Comparison of ENCODE assay signal across 28 cellular contexts in genomic region chr12:59632408-59632807, GRCh38. TPM values are rescaled to one million over a fixed set of nuclear protein-coding genes. Genes with fewer than 3 reads are reported as not detected.
DNase-seq lines count a peak whose midpoint lies in the region; ATAC-seq and TF ChIP-seq lines count a peak whose summit lies in the region.
"Had no signal": no experiment of that assay in that cellular context is flagged by ENCODE, and none has a peak within 500 bp of the region (broad histone marks: within the 10 kb centered on the region; RNA-seq: fewer than 3 reads in every experiment).

No MANE protein-coding gene starts in this region.

- CTCF ChIA-PET in activated naive CD4-positive, alpha-beta T cell treated with anti-CD3 and anti-CD28 coated beads, Interleukin-2, amount 10 ng/mL, durations not matched to agents 7 days and 5 days (lab: Charles Lee): no interaction called here

- ATAC-seq in HG03442 (IDR thresholded peaks at IDR 0.05; ENCODE audit: unreplicated experiment): no peak
- ATAC-seq: activated T-cell treated with anti-CD3 and anti-CD28 coated beads, Interleukin-2, amount 50 U/mL, for 72 hours; body of pancreas; GM12878 had no signal

- no peaks in the 10 kb centered on the region for H3K36me3 ChIP-seq in left ventricle myocardium inferior
- no peaks in the 10 kb centered on the region for H3K36me3 ChIP-seq in tibial artery
- H3K36me3 ChIP-seq: neutrophil had no signal

- H3K27me3 ChIP-seq in left ventricle myocardium inferior (ENCODE audit: low read depth): no peaks in the 10 kb centered on the region
- no peaks in the 10 kb centered on the region for H3K27me3 ChIP-seq in tibial artery
- H3K27me3 ChIP-seq: body of pancreas, neutrophil had no signal

- in situ Hi-C loops in G401 (cut with HindIII; ENCODE audit: low sequenced_read_pairs): no loop called here

- peaks cover 18% of the 10 kb centered on the region for H3K36me3 Mint-ChIP-seq in activated naive CD4-positive, alpha-beta T cell treated with anti-CD3 and anti-CD28 coated beads, Interleukin-2, amount 50 U/mL, for 24 hours
- peaks cover 14% of the 10 kb centered on the region for H3K36me3 Mint-ChIP-seq in activated naive CD4-positive, alpha-beta T cell treated with anti-CD3 and anti-CD28 coated beads, Interleukin-2, amount 10 ng/mL, durations not matched to agents 7 days and 5 days
- H3K36me3 Mint-ChIP-seq: type B pancreatic cell had no signal

- no peak for DNase-seq in activated naive CD4-positive, alpha-beta T cell treated with anti-CD3 and anti-CD28 coated beads, Interleukin-2, amount 10 ng/mL, durations not matched to agents 7 days and 5 days
- peak; percentile 55 for DNase-seq in amniotic epithelial cell (ENCODE audit: low read depth)
- no peak for DNase-seq in left ventricle myocardium inferior
- DNase-seq in tibial artery: peak; percentile 39 to 74
- no peak for DNase-seq in NCI-H1417 treated with DMSO at 0.1 percent for 48 hours (lab: John Stamatoyannopoulos, UW)
- DNase-seq in G401 (ENCODE audit: low spot score): no peak
- DNase-seq: 8988T; activated CD4-positive, alpha-beta T cell treated with anti-CD3 and anti-CD28 coated beads, Interleukin-2, amount 50 U/mL, for 48 hours; activated CD4-positive, CD25-positive, alpha-beta regulatory T cell treated with anti-CD3 and anti-CD28 coated beads, Interleukin-2, amount 50 U/mL, for 72 hours; activated T-cell treated with anti-CD3 and anti-CD28 coated beads, Interleukin-2, amount 50 U/mL, for 72 hours; AML-193; body of pancreas; CD4-positive, CD25-positive, alpha-beta regulatory T cell; endodermal cell; naive B cell; NCI-H1105 treated with DMSO at 0.1 percent for 48 hours; NCI-H345; NCI-H69; PC-9; SHP77 treated with DMSO at 0.1 percent for 48 hours; stimulated activated CD4-positive, alpha-beta T cell treated with anti-CD3 and anti-CD28 coated beads, Interleukin-4, amount 100 ng/mL, for 24 hours; T-helper 2 cell had no signal

- no peaks in the 10 kb centered on the region for H3K9me3 Mint-ChIP-seq in activated naive CD4-positive, alpha-beta T cell treated with anti-CD3 and anti-CD28 coated beads, Interleukin-2, amount 50 U/mL, for 24 hours
- H3K9me3 Mint-ChIP-seq in activated naive CD4-positive, alpha-beta T cell treated with anti-CD3 and anti-CD28 coated beads, Interleukin-2, amount 10 ng/mL, durations not matched to agents 7 days and 5 days: no peaks in the 10 kb centered on the region
- H3K9me3 Mint-ChIP-seq: activated T-cell treated with anti-CD3 and anti-CD28 coated beads, Interleukin-2, amount 50 U/mL, for 72 hours; endodermal cell; naive B cell; type B pancreatic cell had no signal

- H3K27ac Mint-ChIP-seq in activated naive CD4-positive, alpha-beta T cell treated with anti-CD3 and anti-CD28 coated beads, Interleukin-2, amount 50 U/mL, for 24 hours: peak overlapping the region; percentile 24
- no peak overlapping the region for H3K27ac Mint-ChIP-seq in activated naive CD4-positive, alpha-beta T cell treated with anti-CD3 and anti-CD28 coated beads, Interleukin-2, amount 10 ng/mL, durations not matched to agents 7 days and 5 days
- H3K27ac Mint-ChIP-seq: activated T-cell treated with anti-CD3 and anti-CD28 coated beads, Interleukin-2, amount 50 U/mL, for 72 hours; dendritic cell treated with granulocyte-macrophage colony-stimulating factor and Interleukin-4, amounts not matched to agents 40 ng/mL and 50 ng/mL, for 4 days; endodermal cell; type B pancreatic cell had no signal

- H3K9me3 ChIP-seq in left ventricle myocardium inferior (replicated peaks): no peaks in the 10 kb centered on the region
- H3K9me3 ChIP-seq in tibial artery: no peaks in the 10 kb centered on the region
- H3K9me3 ChIP-seq: body of pancreas, neutrophil had no signal

- no peaks in the 10 kb centered on the region for H3K27me3 Mint-ChIP-seq in activated naive CD4-positive, alpha-beta T cell treated with anti-CD3 and anti-CD28 coated beads, Interleukin-2, amount 50 U/mL, for 24 hours
- no peaks in the 10 kb centered on the region for H3K27me3 Mint-ChIP-seq in activated naive CD4-positive, alpha-beta T cell treated with anti-CD3 and anti-CD28 coated beads, Interleukin-2, amount 10 ng/mL, durations not matched to agents 7 days and 5 days
- H3K27me3 Mint-ChIP-seq: CD4-positive, CD25-positive, alpha-beta regulatory T cell; dendritic cell treated with granulocyte-macrophage colony-stimulating factor and Interleukin-4, amounts not matched to agents 40 ng/mL and 50 ng/mL, for 4 days; naive B cell; type B pancreatic cell had no signal

- H3K4me1 ChIP-seq in left ventricle myocardium inferior (peaks cover 44% of the 10 kb centered on the region), tibial artery (peaks cover 0 to 24% (median 0%) of the 10 kb centered on the region in 4 donors)

- H3K4me3 Mint-ChIP-seq in activated naive CD4-positive, alpha-beta T cell treated with anti-CD3 and anti-CD28 coated beads, Interleukin-2, amount 50 U/mL, for 24 hours: peak overlapping the region; percentile 24
- H3K4me3 Mint-ChIP-seq in activated naive CD4-positive, alpha-beta T cell treated with anti-CD3 and anti-CD28 coated beads, Interleukin-2, amount 10 ng/mL, durations not matched to agents 7 days and 5 days: no peak overlapping the region
- H3K4me3 Mint-ChIP-seq: activated T-cell treated with anti-CD3 and anti-CD28 coated beads, Interleukin-2, amount 50 U/mL, for 72 hours; CD4-positive, CD25-positive, alpha-beta regulatory T cell; dendritic cell treated with granulocyte-macrophage colony-stimulating factor and Interleukin-4, amounts not matched to agents 40 ng/mL and 50 ng/mL, for 4 days; endodermal cell; type B pancreatic cell had no signal

- no peak overlapping the region for H3K4me3 ChIP-seq in left ventricle myocardium inferior
- H3K4me3 ChIP-seq in tibial artery: no peak overlapping the region
- H3K4me3 ChIP-seq: body of pancreas, GM12878, PC-9 had no signal

- TF ChIP-seq CTCF in left ventricle myocardium inferior (IDR thresholded peaks at IDR 0.05; ENCODE audit: borderline replicate concordance) (no peak), tibial artery (IDR thresholded peaks at IDR 0.05) (no peak)

- H3K27ac ChIP-seq in left ventricle myocardium inferior (replicated peaks) (peak overlapping the region; percentile 3), tibial artery (no peak overlapping the region)
- H3K27ac ChIP-seq: body of pancreas, neutrophil, PC-9 had no signal

- intact Hi-C loops in left ventricle myocardium inferior (cut with micrococcal nuclease) (no loop called here), tibial artery (cut with DNase I; ENCODE audit: low total_unique reads) (no loop called here)

- H3K4me1 Mint-ChIP-seq in activated naive CD4-positive, alpha-beta T cell treated with anti-CD3 and anti-CD28 coated beads, Interleukin-2, amount 50 U/mL, for 24 hours: peaks cover 82% of the 10 kb centered on the region
- H3K4me1 Mint-ChIP-seq in activated naive CD4-positive, alpha-beta T cell treated with anti-CD3 and anti-CD28 coated beads, Interleukin-2, amount 10 ng/mL, durations not matched to agents 7 days and 5 days: no peaks in the 10 kb centered on the region

RNA-seq across cellular contexts. Expression of gene SLC16A7, which starts 36.6 kb away (rescaled TPM):
- 134 TPM for total RNA-seq in left ventricle myocardium inferior
- not detected in 2 replicates for total RNA-seq in G401 (2014; rRNA removed; shearing (Covaris generic))

Comparison
In these comparisons a context has a peak if more than half of its experiments do, and no peak if none do; other contexts are left out.
1. DNase-seq: peak in amniotic epithelial cell (single experiment) and tibial artery (2 of 2); none in activated naive CD4-positive, alpha-beta T cell treated with anti-CD3 and anti-CD28 coated beads, Interleukin-2, amount 10 ng/mL, durations not matched to agents 7 days and 5 days (single experiment), left ventricle myocardium inferior (single experiment), NCI-H1417 treated with DMSO at 0.1 percent for 48 hours (single experiment) and G401 (single experiment).
2. RNA of gene SLC16A7, which starts 36.6 kb away (total RNA-seq): 134 TPM in left ventricle myocardium inferior (single experiment); not detected in G401; every median in the first group is over 100 times any median in the second.